In the genomic region with DNA sequence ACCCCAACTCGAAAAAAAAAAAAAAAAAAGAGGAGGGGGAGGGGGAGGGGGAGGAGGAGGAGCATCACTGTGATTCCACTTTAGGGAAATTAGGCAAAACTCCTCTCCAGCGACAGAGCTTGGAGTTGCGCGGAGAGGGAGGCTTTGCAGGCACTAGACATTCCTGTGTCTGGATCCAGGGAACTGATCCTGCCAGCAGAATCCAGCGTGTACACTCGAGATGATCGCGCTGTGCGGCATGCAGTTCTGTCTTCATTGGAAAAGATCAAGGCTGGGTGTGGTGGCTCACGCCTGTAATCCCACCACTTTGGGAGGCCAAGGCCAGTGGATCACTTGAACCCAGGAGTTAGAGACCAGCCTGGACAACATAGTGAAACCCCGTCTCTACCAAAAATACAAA, we compare ENCODE assay signal across 22 cellular contexts. TPM values are rescaled to one million over a fixed set of nuclear protein-coding genes. Genes with fewer than 3 reads are reported as not detected.
"Had no signal": no experiment of that assay in that cellular context is flagged by ENCODE, and none has a peak within 500 bp of the region (broad histone marks: within the 10 kb centered on the region; RNA-seq: fewer than 3 reads in every experiment).

No MANE protein-coding gene starts in this region.

- H3K36me3 ChIP-seq: gastrocnemius medialis, lower lobe of right lung, neural progenitor cell, prostate gland, tibial nerve had no signal

- ATAC-seq: activated T-cell treated with anti-CD3 and anti-CD28 coated beads, Interleukin-2, amount 50 U/mL, for 72 hours; gastrocnemius medialis; left colon; lower lobe of right lung; naive thymus-derived CD4-positive, alpha-beta T cell; stimulated activated naive CD8-positive, alpha-beta T cell treated with anti-CD3 and anti-CD28 coated beads, Interleukin-15, Interleukin-2, amounts not matched to agents 100 U/mL and 50 U/mL, for 24 hours had no signal

- DNase-seq: activated CD4-positive, alpha-beta memory T cell treated with anti-CD3 and anti-CD28 coated beads for 36 hours; activated CD4-positive, alpha-beta T cell treated with anti-CD3 and anti-CD28 coated beads for 48 hours; activated effector memory CD4-positive, alpha-beta T cell treated with Interleukin-2 at 50 U/mL for 16 hours; activated naive CD4-positive, alpha-beta T cell treated with anti-CD3 and anti-CD28 coated beads for 36 hours; activated naive CD8-positive, alpha-beta T cell treated with anti-CD3 and anti-CD28 coated beads, Interleukin-2, amount 10 ng/mL, durations not matched to agents 7 days and 5 days; activated T-cell treated with anti-CD3 and anti-CD28 coated beads, Interleukin-2, amount 50 U/mL, for 72 hours; amygdala; cortex of kidney; gastrocnemius medialis; head of caudate nucleus; left colon; lower lobe of right lung; mesendoderm; naive thymus-derived CD4-positive, alpha-beta T cell; stimulated activated CD4-positive, alpha-beta T cell treated with anti-CD3 and anti-CD28 coated beads, Interleukin-4, amount 100 ng/mL, for 24 hours; stimulated activated naive CD8-positive, alpha-beta T cell treated with anti-CD3 and anti-CD28 coated beads, Interleukin-15, Interleukin-2, amounts not matched to agents 100 U/mL and 50 U/mL, for 24 hours; substantia nigra had no signal

- H3K27ac ChIP-seq: epithelial cell of prostate, neural progenitor cell, prostate gland had no signal

- H3K4me3 ChIP-seq: gastrocnemius medialis, lower lobe of right lung, neural progenitor cell, prostate gland, tibial nerve had no signal

- H3K4me1 Mint-ChIP-seq: activated naive CD8-positive, alpha-beta T cell treated with anti-CD3 and anti-CD28 coated beads, Interleukin-2, amount 10 ng/mL, durations not matched to agents 7 days and 5 days; neural progenitor cell had no signal

- H3K27me3 ChIP-seq: gastrocnemius medialis, neural progenitor cell, tibial nerve had no signal

- H3K36me3 Mint-ChIP-seq: activated CD4-positive, alpha-beta memory T cell treated with anti-CD3 and anti-CD28 coated beads for 36 hours; activated naive CD8-positive, alpha-beta T cell treated with anti-CD3 and anti-CD28 coated beads, Interleukin-2, amount 10 ng/mL, durations not matched to agents 7 days and 5 days; naive thymus-derived CD4-positive, alpha-beta T cell; neural progenitor cell had no signal

- H3K9me3 Mint-ChIP-seq: activated CD4-positive, alpha-beta memory T cell treated with anti-CD3 and anti-CD28 coated beads for 36 hours; activated naive CD4-positive, alpha-beta T cell treated with anti-CD3 and anti-CD28 coated beads for 36 hours; activated naive CD8-positive, alpha-beta T cell treated with anti-CD3 and anti-CD28 coated beads, Interleukin-2, amount 10 ng/mL, durations not matched to agents 7 days and 5 days; activated T-cell treated with anti-CD3 and anti-CD28 coated beads, Interleukin-2, amount 50 U/mL, for 72 hours; neural progenitor cell had no signal

- H3K27ac Mint-ChIP-seq: activated CD4-positive, alpha-beta memory T cell treated with anti-CD3 and anti-CD28 coated beads for 36 hours; activated naive CD4-positive, alpha-beta T cell treated with anti-CD3 and anti-CD28 coated beads for 36 hours; activated naive CD8-positive, alpha-beta T cell treated with anti-CD3 and anti-CD28 coated beads, Interleukin-2, amount 10 ng/mL, durations not matched to agents 7 days and 5 days; activated T-cell treated with anti-CD3 and anti-CD28 coated beads, Interleukin-2, amount 50 U/mL, for 72 hours; naive thymus-derived CD4-positive, alpha-beta T cell; neural progenitor cell had no signal

- H3K4me3 Mint-ChIP-seq: activated CD4-positive, alpha-beta memory T cell treated with anti-CD3 and anti-CD28 coated beads for 36 hours; activated naive CD4-positive, alpha-beta T cell treated with anti-CD3 and anti-CD28 coated beads for 36 hours; activated naive CD8-positive, alpha-beta T cell treated with anti-CD3 and anti-CD28 coated beads, Interleukin-2, amount 10 ng/mL, durations not matched to agents 7 days and 5 days; activated T-cell treated with anti-CD3 and anti-CD28 coated beads, Interleukin-2, amount 50 U/mL, for 72 hours; naive thymus-derived CD4-positive, alpha-beta T cell; neural progenitor cell had no signal

- H3K9ac ChIP-seq: neural progenitor cell had no signal

- H3K4me1 ChIP-seq: neural progenitor cell, prostate gland had no signal

- H3K9me3 ChIP-seq: gastrocnemius medialis, lower lobe of right lung, prostate gland, tibial nerve had no signal

RNA-seq across cellular contexts. Expression of a gene that starts 29.6 kb away (rescaled TPM):
- polyA plus RNA-seq: keratinocyte had no signal
